Comparison of ENCODE assay signal across 26 cellular contexts in the genomic region with DNA sequence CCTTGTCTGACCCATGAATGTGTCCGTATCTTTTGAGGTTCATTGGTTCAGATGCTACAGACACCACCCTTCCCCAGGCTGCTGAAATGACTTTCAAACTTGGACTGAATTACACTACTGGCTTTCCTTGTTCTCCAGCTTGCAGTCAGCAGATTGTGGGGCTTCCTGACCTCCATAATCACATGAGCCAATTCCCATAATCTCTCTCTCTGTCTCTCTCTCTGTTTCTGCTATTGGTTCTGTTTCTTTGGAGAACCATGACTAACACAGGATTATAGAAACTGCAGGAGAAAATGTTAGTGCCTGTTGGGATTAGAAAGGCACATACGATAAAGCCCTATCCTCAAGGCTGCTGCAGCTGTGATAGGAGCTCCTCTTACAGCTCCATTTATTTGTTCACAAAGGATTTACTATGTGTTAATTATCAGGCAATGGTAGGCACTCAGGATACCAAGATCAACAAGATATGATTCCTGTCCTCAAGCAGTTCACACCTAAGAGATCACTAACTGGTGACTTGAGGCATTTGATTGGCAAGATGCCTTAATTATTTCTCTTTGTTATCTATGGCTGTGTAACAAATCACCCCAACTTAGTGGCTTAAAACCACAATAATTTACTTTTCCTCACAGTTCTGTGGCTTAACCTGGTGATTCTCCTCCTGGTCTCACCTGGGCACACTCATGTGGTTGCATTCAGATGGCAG. TPM values are rescaled to one million over a fixed set of nuclear protein-coding genes. Genes with fewer than 3 reads are reported as not detected.
"Had no signal": no experiment of that assay in that cellular context is flagged by ENCODE, and none has a peak within 500 bp of the region (broad histone marks: within the 10 kb centered on the region; RNA-seq: fewer than 3 reads in every experiment).

No MANE protein-coding gene starts in this region.

- DNase-seq: activated CD4-positive, alpha-beta memory T cell treated with anti-CD3 and anti-CD28 coated beads for 36 hours; activated CD4-positive, CD25-positive, alpha-beta regulatory T cell treated with anti-CD3 and anti-CD28 coated beads, Interleukin-2, amount 50 U/mL, for 72 hours; activated CD8-positive, alpha-beta memory T cell treated with anti-CD3 and anti-CD28 coated beads, Interleukin-2, amount 10 ng/mL, durations not matched to agents 7 days and 5 days; activated effector memory CD4-positive, alpha-beta T cell treated with Interleukin-2 at 50 U/mL for 16 hours; activated T-cell treated with anti-CD3 and anti-CD28 coated beads, Interleukin-2, amount 50 U/mL, for 24 hours; amniotic stem cell; central memory CD4-positive, alpha-beta T cell; colonic mucosa; esophagus squamous epithelium; foreskin keratinocyte; head of caudate nucleus; left cardiac atrium; naive B cell; stimulated activated CD4-positive, alpha-beta T cell treated with anti-CD3 and anti-CD28 coated beads, Interleukin-4, amount 100 ng/mL, for 4 hours; stimulated activated CD8-positive, alpha-beta memory T cell treated with anti-CD3 and anti-CD28 coated beads, Interleukin-4, amount 100 ng/mL, for 48 hours; stimulated activated naive CD4-positive, alpha-beta T cell treated with Interleukin-2 at 50 U/mL for 16 hours; substantia nigra; T-cell; T-helper 9 cell had no signal

- ATAC-seq: activated CD8-positive, alpha-beta memory T cell treated with anti-CD3 and anti-CD28 coated beads, Interleukin-2, amount 10 ng/mL, durations not matched to agents 7 days and 5 days; activated naive CD4-positive, alpha-beta T cell treated with anti-CD3 and anti-CD28 coated beads, Interleukin-2, amount 50 U/mL, for 72 hours; foreskin keratinocyte; T-cell had no signal

- H3K4me3 ChIP-seq: colonic mucosa, esophagus squamous epithelium, right atrium auricular region, SK-N-MC, skin epidermis, tibial nerve had no signal

- H3K4me1 ChIP-seq: colonic mucosa, parathyroid adenoma had no signal

- H2AFZ ChIP-seq: parathyroid adenoma had no signal

- H3K36me3 ChIP-seq: colonic mucosa, esophagus squamous epithelium, neutrophil, right atrium auricular region, tibial nerve had no signal

- H3K9me3 ChIP-seq: colonic mucosa, esophagus squamous epithelium, neutrophil, right atrium auricular region, tibial nerve had no signal

- H3K27me3 ChIP-seq: colonic mucosa, esophagus squamous epithelium, foreskin keratinocyte, neutrophil, right atrium auricular region, tibial nerve had no signal

- H3K9ac ChIP-seq: parathyroid adenoma had no signal

- H3K27ac ChIP-seq: colonic mucosa, foreskin keratinocyte, neutrophil, parathyroid adenoma, right atrium auricular region, SK-N-MC, skin epidermis, tibial nerve had no signal

- H3K79me2 ChIP-seq: parathyroid adenoma had no signal

RNA-seq across cellular contexts. Expression of a gene that starts 20.6 kb away (rescaled TPM):
- total RNA-seq: activated CD4-positive, alpha-beta memory T cell treated with anti-CD3 and anti-CD28 coated beads for 36 hours had no signal
